In genomic region chr1:203650012-203650836, GRCh38 we compare ENCODE assay signal across 8 cellular contexts. TPM values are rescaled to one million over a fixed set of nuclear protein-coding genes. Genes with fewer than 3 reads are reported as not detected.
DNase-seq lines count a peak whose midpoint lies in the region; ATAC-seq, FAIRE-seq and TF ChIP-seq lines count a peak whose summit lies in the region.

No MANE protein-coding gene starts in this region.

- no TSS peak for BruUV-seq in endothelial cell of umbilical vein (replicated peaks; lab: Mats Ljungman, UMichigan)

- in situ Hi-C loops in transverse colon (cut with MboI; ENCODE audit: low pct_ligation_motif_present in 1 of 4, low pct_unique_long_range_greater_than_20kb in 1 of 4, low sequenced_read_pairs in 3 of 4): no loop called here

- H3K4me2 ChIP-seq in DND-41 (ENCODE audit: insufficient read depth, low read length) (no peak overlapping the region), endothelial cell of umbilical vein (ENCODE audit: insufficient read depth, low read length) (peak overlapping the region; percentile 27)

- H3K79me2 ChIP-seq in DND-41 (ENCODE audit: insufficient read depth, low read length) (peaks cover 91% of the 10 kb centered on the region), endothelial cell of umbilical vein (ENCODE audit: control insufficient read depth, insufficient read depth, low read length) (peaks cover 3% of the 10 kb centered on the region)

- peaks cover 12% of the 10 kb centered on the region for H3K36me3 Mint-ChIP-seq in nephron progenitor cell (ENCODE audit: low read depth)

- H3K4me1 ChIP-seq in DND-41 (ENCODE audit: insufficient read depth, low read length) (peaks cover 68% of the 10 kb centered on the region), endothelial cell of umbilical vein (ENCODE audit: control insufficient read depth, extremely low read depth, insufficient read depth, low read length) (peaks cover 23% of the 10 kb centered on the region), transverse colon (peaks cover 21 to 48% (median 32%) of the 10 kb centered on the region in 4 donors)

- H3K4me3 ChIP-seq in DND-41 (ENCODE audit: low read depth in 1 of 2, low read length in 2 of 2) (no peak overlapping the region), H7 (ENCODE audit: insufficient read depth, low read depth, low read length) (peak overlapping the region; percentile 33), endothelial cell of umbilical vein (replicated peaks in 1 of 3; ENCODE audit: insufficient read depth in 1 of 3, low read depth in 1 of 3, low read length in 3 of 3) (no peak overlapping the region), transverse colon (peak overlapping the region; percentile 10 to 42 (median 21))

- no peak for TF ChIP-seq POLR2A in endothelial cell of umbilical vein (IDR thresholded peaks at IDR 0.05; ENCODE audit: low read depth, low read length)
- no peak for TF ChIP-seq POLR2A in transverse colon (IDR thresholded peaks at IDR 0.05)

- H4K20me1 ChIP-seq in DND-41 (ENCODE audit: insufficient read depth, low read length) (peaks cover 27% of the 10 kb centered on the region), endothelial cell of umbilical vein (replicated peaks; ENCODE audit: control insufficient read depth, extremely low read depth, insufficient read depth, low read length) (no peaks in the 10 kb centered on the region)

- DNase-seq in DND-41 (peak; percentile 82), H7 (peak; percentile 90), NCI-H146 treated with DMSO at 0.1 percent for 48 hours (lab: John Stamatoyannopoulos, UW; ENCODE audit: unreplicated experiment) (peak; percentile 82), endothelial cell of umbilical vein (ENCODE audit: low read depth, low spot score) (peak; percentile 85), nephron progenitor cell (peak; percentile 77), transverse colon (peak; percentile 79), NCI-H1694 (lab: John Stamatoyannopoulos, UW) (no peak)
- peak; percentile 76 for DNase-seq in activated CD8-positive, alpha-beta memory T cell treated with anti-CD3 and anti-CD28 coated beads, Interleukin-2, amount 50 U/mL, for 4 hours

- no peak for TF ChIP-seq EP300 in transverse colon (IDR thresholded peaks at IDR 0.05; ENCODE audit: low read depth)

- H3K27me3 ChIP-seq in DND-41 (ENCODE audit: insufficient read depth, low read length, poor library complexity): no peaks in the 10 kb centered on the region
- no peaks in the 10 kb centered on the region; the same call in 1 of the 2 replicates for H3K27me3 ChIP-seq in H7 (ENCODE audit: control insufficient read depth, insufficient read depth, low read length)
- H3K27me3 ChIP-seq in endothelial cell of umbilical vein (ENCODE audit: control insufficient read depth in 2 of 2, insufficient read depth in 2 of 2, low read length in 2 of 2): no peaks in the 10 kb centered on the region
- H3K27me3 ChIP-seq in transverse colon: no peaks in the 10 kb centered on the region

- intact Hi-C loops in endothelial cell of umbilical vein (cut with micrococcal nuclease) (loop anchor here (2.0 kb wide), 1 partner anchor 23 kb away; no protein-coding TSS in a partner anchor), transverse colon (cut with DNase I; ENCODE audit: low total_unique reads) (no loop called here)

- H3K9me3 ChIP-seq in DND-41 (ENCODE audit: insufficient read depth, low read length, severe bottlenecking) (no peaks in the 10 kb centered on the region), endothelial cell of umbilical vein (replicated peaks; ENCODE audit: control insufficient read depth, insufficient read depth, low read length) (no peaks in the 10 kb centered on the region), transverse colon (no peaks in the 10 kb centered on the region)

- H3K36me3 ChIP-seq in DND-41 (ENCODE audit: insufficient read depth, low read length) (peaks cover 12% of the 10 kb centered on the region), H7 (replicated peaks; ENCODE audit: control insufficient read depth, insufficient read depth, low read length) (no peaks in the 10 kb centered on the region), endothelial cell of umbilical vein (ENCODE audit: control insufficient read depth in 2 of 2, extremely low read depth in 1 of 2, insufficient read depth in 2 of 2, low read length in 2 of 2) (no peaks in the 10 kb centered on the region), transverse colon (no peaks in the 10 kb centered on the region)

- peak overlapping the region; percentile 58 for H3K27ac ChIP-seq in DND-41 (ENCODE audit: low read length)
- no peak overlapping the region for H3K27ac ChIP-seq in endothelial cell of umbilical vein (ENCODE audit: insufficient read depth, low read depth, low read length)
- peak overlapping the region; percentile 66 to 89 (median 74) for H3K27ac ChIP-seq in transverse colon

- H3K9me3 Mint-ChIP-seq in nephron progenitor cell: no peaks in the 10 kb centered on the region

- H3K4me1 Mint-ChIP-seq in nephron progenitor cell: peaks cover 34% of the 10 kb centered on the region

- H3K27me3 Mint-ChIP-seq in nephron progenitor cell (ENCODE audit: low read depth, poor library complexity): peaks cover 4% of the 10 kb centered on the region

- dilution Hi-C loops in endothelial cell of umbilical vein (cut with MboI; ENCODE audit: extremely low pct_ligation_motif_present, low sequenced_read_pairs): no loop called here

- CTCF ChIA-PET in endothelial cell of umbilical vein (lab: Charles Lee): interaction anchor here (1.1 kb wide), 1 partner anchor 24 kb away, joined by 3 read pairs; the partner anchor contains the start of gene ATP2B4

- H2AFZ ChIP-seq in DND-41 (ENCODE audit: low read depth, low read length) (no peak overlapping the region), endothelial cell of umbilical vein (ENCODE audit: low read depth, low read length) (no peak overlapping the region)

- H3K4me3 Mint-ChIP-seq in nephron progenitor cell: peak overlapping the region; percentile 82

- no peak overlapping the region for H3K27ac Mint-ChIP-seq in nephron progenitor cell

- TF ChIP-seq CTCF in DND-41 (IDR thresholded peaks at IDR 0.05; ENCODE audit: borderline replicate concordance, extremely low read depth, low read length, poor library complexity, severe bottlenecking): no peak
- TF ChIP-seq CTCF in endothelial cell of umbilical vein (IDR thresholded peaks at IDR 0.05; ENCODE audit: extremely low read depth in 1 of 2, insufficient read depth in 1 of 2, low read depth in 1 of 2, low read length in 2 of 2): no peak
- TF ChIP-seq CTCF in nephron progenitor cell (IDR thresholded peaks at IDR 0.05): no peak
- TF ChIP-seq CTCF in transverse colon (IDR thresholded peaks at IDR 0.05): peak in 1 of 5 experiments; percentile 7

- 14% methylated on average over 25 of the region's 42 CpGs; no CpG with 5 or more reads in 1 of the 2 donors for WGBS in transverse colon (ENCODE audit: low coverage in 1 of 2), 2 donors

- POLR2A ChIA-PET in endothelial cell of umbilical vein (lab: Charles Lee): interaction anchor here (1.4 kb wide), 1 partner anchor 13 kb away, joined by 4 read pairs; no protein-coding TSS in a partner anchor

- FAIRE-seq in endothelial cell of umbilical vein (lab: Jason Lieb, UNC): no peak

- ATAC-seq in DND-41 (ENCODE audit: insufficient read depth, low read depth): peak; percentile 71

- no peak overlapping the region for H3K9ac ChIP-seq in DND-41 (ENCODE audit: low read depth, low read length)
- H3K9ac ChIP-seq in endothelial cell of umbilical vein (replicated peaks; ENCODE audit: extremely low read depth, insufficient read depth, low read length): no peak overlapping the region

- H3K9me1 ChIP-seq in endothelial cell of umbilical vein (replicated peaks; ENCODE audit: control insufficient read depth, extremely low read depth, insufficient read depth, low read length): no peaks in the 10 kb centered on the region

TF ChIP-seq in endothelial cell of umbilical vein, 7 proteins besides CTCF, POLR2A, EP300 and RAD21:
- TF ChIP-seq GATA2 (IDR thresholded peaks at IDR 0.05; ENCODE audit: insufficient read depth, insufficient read length, low read depth, low read length): no peak
- no peak for TF ChIP-seq MYC (IDR thresholded peaks at IDR 0.05; ENCODE audit: low read depth, low read length)
- TF ChIP-seq, protein P1, sequence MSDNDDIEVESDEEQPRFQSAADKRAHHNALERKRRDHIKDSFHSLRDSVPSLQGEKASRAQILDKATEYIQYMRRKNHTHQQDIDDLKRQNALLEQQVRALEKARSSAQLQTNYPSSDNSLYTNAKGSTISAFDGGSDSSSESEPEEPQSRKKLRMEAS (IDR thresholded peaks at IDR 0.05; ENCODE audit: insufficient read depth, insufficient read length): no peak
- peak; percentile 41 for TF ChIP-seq POLR2AphosphoS5 (IDR thresholded peaks at IDR 0.05; ENCODE audit: insufficient read depth, low read depth, low read length)

RNA-seq across cellular contexts. Expression of gene ATP2B4, which starts 23.6 kb away (rescaled TPM):
- 26.5 and 32.1 TPM in 2 replicates for total RNA-seq in H7 (2014; rRNA removed; shearing (Covaris generic))
- total RNA-seq in endothelial cell of umbilical vein (45.7 and 59.7 TPM in 2 replicates), transverse colon (100 to 1,000 TPM in 1 of 4 donors, 10 to 100 TPM in 3; 58.4 to 146 (median 79.6) TPM)
- 31.2 and 31.7 TPM in 2 replicates for polyA plus RNA-seq in endothelial cell of umbilical vein
- 25.8 and 28.6 TPM in 2 replicates for polyA plus RNA-seq in endothelial cell of umbilical vein (2011; cell fraction: cytosol; rRNA removed)
- polyA plus RNA-seq in endothelial cell of umbilical vein (2011; cell fraction: nucleus; rRNA removed): 61.2 and 68.7 TPM in 2 replicates
- 42.2 and 49.4 TPM in 2 replicates for polyA plus RNA-seq in endothelial cell of umbilical vein (2012)
- 134 and 153 TPM in 2 replicates for polyA minus RNA-seq in endothelial cell of umbilical vein
- 57.6 TPM for polyA minus RNA-seq in endothelial cell of umbilical vein (2011; cell fraction: cytosol; rRNA and poly(A)+ RNA removed)
- polyA minus RNA-seq in endothelial cell of umbilical vein (2011; cell fraction: nucleus; rRNA and poly(A)+ RNA removed): 51.0 and 79.7 TPM in 2 replicates

Comparison
In these comparisons a context has a peak if more than half of its experiments do, and no peak if none do; other contexts are left out.
1. H3K4me3 ChIP-seq: peak in H7 (single experiment) and transverse colon (4 of 4); none in DND-41 (0 of 2) and endothelial cell of umbilical vein (0 of 3).